1 cellular context compared by ENCODE assay signal in genomic region chr18:75277629-75277966, GRCh38.
TF ChIP-seq lines count a peak whose summit lies in the region.

No MANE protein-coding gene starts in this region.

TF ChIP-seq in H1, 55 proteins besides CTCF, POLR2A, EP300 and RAD21 (continued from another document):
- TF ChIP-seq CHD7 (IDR thresholded peaks at IDR 0.05; ENCODE audit: insufficient replicate concordance, low read length): no peak
- no peak for TF ChIP-seq CREB1 (IDR thresholded peaks at IDR 0.05)
- no peak for TF ChIP-seq E2F6 (IDR thresholded peaks at IDR 0.05)
- no peak for TF ChIP-seq ASH2L (IDR thresholded peaks at IDR 0.05; ENCODE audit: low read length)
- TF ChIP-seq PHF8 (conservative IDR thresholded peaks at IDR 0.05; ENCODE audit: low read depth, low read length): no peak
- TF ChIP-seq ZNF274 (IDR thresholded peaks at IDR 0.05; ENCODE audit: borderline replicate concordance, extremely low read depth, low read length): no peak
- TF ChIP-seq CTBP2 (IDR thresholded peaks at IDR 0.05; ENCODE audit: borderline replicate concordance, insufficient read depth, insufficient read length, low read length): no peak
- TF ChIP-seq MAFK (IDR thresholded peaks at IDR 0.05; ENCODE audit: low read depth, low read length): no peak
- no peak for TF ChIP-seq GTF2F1 (IDR thresholded peaks at IDR 0.05; ENCODE audit: borderline replicate concordance, low read depth, low read length)
- TF ChIP-seq SP2 (IDR thresholded peaks at IDR 0.05; ENCODE audit: low read length): no peak
- TF ChIP-seq JUN (IDR thresholded peaks at IDR 0.05; ENCODE audit: low read depth, low read length): no peak
